In genomic region chr16:66830422-66831404, GRCh38 we compare ENCODE assay signal across 1 cellular context.
TF ChIP-seq lines count a peak whose summit lies in the region.

NAE1 (minus strand) TSS chr16:66830976; CDS start chr16:66830899, 77 bp downstream.

TF ChIP-seq in K562, 482 proteins besides CTCF, POLR2A, EP300 and RAD21 (continued from another document and continues in another):
- TF ChIP-seq, protein P1, sequence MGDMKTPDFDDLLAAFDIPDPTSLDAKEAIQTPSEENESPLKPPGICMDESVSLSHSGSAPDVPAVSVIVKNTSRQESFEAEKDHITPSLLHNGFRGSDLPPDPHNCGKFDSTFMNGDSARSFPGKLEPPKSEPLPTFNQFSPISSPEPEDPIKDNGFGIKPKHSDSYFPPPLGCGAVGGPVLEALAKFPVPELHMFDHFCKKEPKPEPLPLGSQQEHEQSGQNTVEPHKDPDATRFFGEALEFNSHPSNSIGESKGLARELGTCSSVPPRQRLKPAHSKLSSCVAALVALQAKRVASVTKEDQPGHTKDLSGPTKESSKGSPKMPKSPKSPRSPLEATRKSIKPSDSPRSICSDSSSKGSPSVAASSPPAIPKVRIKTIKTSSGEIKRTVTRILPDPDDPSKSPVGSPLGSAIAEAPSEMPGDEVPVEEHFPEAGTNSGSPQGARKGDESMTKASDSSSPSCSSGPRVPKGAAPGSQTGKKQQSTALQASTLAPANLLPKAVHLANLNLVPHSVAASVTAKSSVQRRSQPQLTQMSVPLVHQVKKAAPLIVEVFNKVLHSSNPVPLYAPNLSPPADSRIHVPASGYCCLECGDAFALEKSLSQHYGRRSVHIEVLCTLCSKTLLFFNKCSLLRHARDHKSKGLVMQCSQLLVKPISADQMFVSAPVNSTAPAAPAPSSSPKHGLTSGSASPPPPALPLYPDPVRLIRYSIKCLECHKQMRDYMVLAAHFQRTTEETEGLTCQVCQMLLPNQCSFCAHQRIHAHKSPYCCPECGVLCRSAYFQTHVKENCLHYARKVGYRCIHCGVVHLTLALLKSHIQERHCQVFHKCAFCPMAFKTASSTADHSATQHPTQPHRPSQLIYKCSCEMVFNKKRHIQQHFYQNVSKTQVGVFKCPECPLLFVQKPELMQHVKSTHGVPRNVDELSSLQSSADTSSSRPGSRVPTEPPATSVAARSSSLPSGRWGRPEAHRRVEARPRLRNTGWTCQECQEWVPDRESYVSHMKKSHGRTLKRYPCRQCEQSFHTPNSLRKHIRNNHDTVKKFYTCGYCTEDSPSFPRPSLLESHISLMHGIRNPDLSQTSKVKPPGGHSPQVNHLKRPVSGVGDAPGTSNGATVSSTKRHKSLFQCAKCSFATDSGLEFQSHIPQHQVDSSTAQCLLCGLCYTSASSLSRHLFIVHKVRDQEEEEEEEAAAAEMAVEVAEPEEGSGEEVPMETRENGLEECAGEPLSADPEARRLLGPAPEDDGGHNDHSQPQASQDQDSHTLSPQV (IDR thresholded peaks at IDR 0.05) = 0 out of 2 replicates have a peak, but pooled peaks have one; percentile 62
- TF ChIP-seq THAP12 (CRISPR knock-in tag; IDR thresholded peaks at IDR 0.05) (peak; percentile 87), KLF1 (tag; IDR thresholded peaks at IDR 0.05) (0 out of 2 replicates have a peak, but pooled peaks have one; percentile 34), ZC3H4 (CRISPR knock-in tag; IDR thresholded peaks at IDR 0.05; ENCODE audit: borderline replicate concordance) (no peak), PRPF4 (IDR thresholded peaks at IDR 0.05; ENCODE audit: insufficient read depth, low read depth, low read length, poor library complexity, severe bottlenecking) (peak; percentile 36), GMEB1 (CRISPR knock-in tag; IDR thresholded peaks at IDR 0.05) (peak; percentile 74), CSDE1 (IDR thresholded peaks at IDR 0.05) (peak in 1 of 2 experiments; percentile 1; a peak in 1 of 4 replicates), HNRNPLL (IDR thresholded peaks at IDR 0.05; ENCODE audit: low read depth, low read length, poor library complexity, severe bottlenecking) (peak; percentile 78), MEIS2 (IDR thresholded peaks at IDR 0.05; ENCODE audit: partially characterized antibody) (peak; percentile 85), ZBED1 (IDR thresholded peaks at IDR 0.05) (no peak), CHCHD3 (CRISPR knock-in tag; IDR thresholded peaks at IDR 0.05) (peak; percentile 73; the same call in 1 of the 2 replicates), MTA1 (IDR thresholded peaks at IDR 0.05; ENCODE audit: borderline replicate concordance) (peak; percentile 40; the same call in 1 of the 2 replicates), NFRKB (IDR thresholded peaks at IDR 0.05; ENCODE audit: low read depth) (0 out of 2 replicates have a peak, but pooled peaks have one; percentile 54), PTTG1 (tag; IDR thresholded peaks at IDR 0.05; ENCODE audit: low read depth) (no peak), ZBTB17 (CRISPR knock-in tag; IDR thresholded peaks at IDR 0.05) (no peak), DACH1 (IDR thresholded peaks at IDR 0.05; ENCODE audit: partially characterized antibody) (no peak), TCF3 (CRISPR knock-in tag; IDR thresholded peaks at IDR 0.05) (no peak), ZFX (CRISPR knock-in tag; IDR thresholded peaks at IDR 0.05) (peak; percentile 100), RCOR1 (IDR thresholded peaks at IDR 0.05; ENCODE audit: borderline replicate concordance in 1 of 2, low read depth in 2 of 2, low read length in 2 of 2) (peak; percentile 77 to 83; a peak in 3 of 4 replicates), TAF7 (tag; IDR thresholded peaks at IDR 0.05) (0 out of 2 replicates have a peak, but pooled peaks have one; percentile 18), HDAC2 (IDR thresholded peaks at IDR 0.05) (peak; percentile 97), ERF (CRISPR knock-in tag; IDR thresholded peaks at IDR 0.05) (peak; percentile 85; the same call in 1 of the 2 replicates), GTF3C2 (IDR thresholded peaks at IDR 0.05; ENCODE audit: borderline replicate concordance, extremely low read depth, insufficient read length) (no peak)
- TF ChIP-seq, protein P2, sequence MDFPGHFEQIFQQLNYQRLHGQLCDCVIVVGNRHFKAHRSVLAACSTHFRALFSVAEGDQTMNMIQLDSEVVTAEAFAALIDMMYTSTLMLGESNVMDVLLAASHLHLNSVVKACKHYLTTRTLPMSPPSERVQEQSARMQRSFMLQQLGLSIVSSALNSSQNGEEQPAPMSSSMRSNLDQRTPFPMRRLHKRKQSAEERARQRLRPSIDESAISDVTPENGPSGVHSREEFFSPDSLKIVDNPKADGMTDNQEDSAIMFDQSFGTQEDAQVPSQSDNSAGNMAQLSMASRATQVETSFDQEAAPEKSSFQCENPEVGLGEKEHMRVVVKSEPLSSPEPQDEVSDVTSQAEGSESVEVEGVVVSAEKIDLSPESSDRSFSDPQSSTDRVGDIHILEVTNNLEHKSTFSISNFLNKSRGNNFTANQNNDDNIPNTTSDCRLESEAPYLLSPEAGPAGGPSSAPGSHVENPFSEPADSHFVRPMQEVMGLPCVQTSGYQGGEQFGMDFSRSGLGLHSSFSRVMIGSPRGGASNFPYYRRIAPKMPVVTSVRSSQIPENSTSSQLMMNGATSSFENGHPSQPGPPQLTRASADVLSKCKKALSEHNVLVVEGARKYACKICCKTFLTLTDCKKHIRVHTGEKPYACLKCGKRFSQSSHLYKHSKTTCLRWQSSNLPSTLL (IDR thresholded peaks at IDR 0.05) = no peak
- TF ChIP-seq, protein P3, sequence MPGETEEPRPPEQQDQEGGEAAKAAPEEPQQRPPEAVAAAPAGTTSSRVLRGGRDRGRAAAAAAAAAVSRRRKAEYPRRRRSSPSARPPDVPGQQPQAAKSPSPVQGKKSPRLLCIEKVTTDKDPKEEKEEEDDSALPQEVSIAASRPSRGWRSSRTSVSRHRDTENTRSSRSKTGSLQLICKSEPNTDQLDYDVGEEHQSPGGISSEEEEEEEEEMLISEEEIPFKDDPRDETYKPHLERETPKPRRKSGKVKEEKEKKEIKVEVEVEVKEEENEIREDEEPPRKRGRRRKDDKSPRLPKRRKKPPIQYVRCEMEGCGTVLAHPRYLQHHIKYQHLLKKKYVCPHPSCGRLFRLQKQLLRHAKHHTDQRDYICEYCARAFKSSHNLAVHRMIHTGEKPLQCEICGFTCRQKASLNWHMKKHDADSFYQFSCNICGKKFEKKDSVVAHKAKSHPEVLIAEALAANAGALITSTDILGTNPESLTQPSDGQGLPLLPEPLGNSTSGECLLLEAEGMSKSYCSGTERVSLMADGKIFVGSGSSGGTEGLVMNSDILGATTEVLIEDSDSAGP (CRISPR knock-in tag; IDR thresholded peaks at IDR 0.05) = 0 out of 2 replicates have a peak, but pooled peaks have one; percentile 24
- TF ChIP-seq, protein P4, sequence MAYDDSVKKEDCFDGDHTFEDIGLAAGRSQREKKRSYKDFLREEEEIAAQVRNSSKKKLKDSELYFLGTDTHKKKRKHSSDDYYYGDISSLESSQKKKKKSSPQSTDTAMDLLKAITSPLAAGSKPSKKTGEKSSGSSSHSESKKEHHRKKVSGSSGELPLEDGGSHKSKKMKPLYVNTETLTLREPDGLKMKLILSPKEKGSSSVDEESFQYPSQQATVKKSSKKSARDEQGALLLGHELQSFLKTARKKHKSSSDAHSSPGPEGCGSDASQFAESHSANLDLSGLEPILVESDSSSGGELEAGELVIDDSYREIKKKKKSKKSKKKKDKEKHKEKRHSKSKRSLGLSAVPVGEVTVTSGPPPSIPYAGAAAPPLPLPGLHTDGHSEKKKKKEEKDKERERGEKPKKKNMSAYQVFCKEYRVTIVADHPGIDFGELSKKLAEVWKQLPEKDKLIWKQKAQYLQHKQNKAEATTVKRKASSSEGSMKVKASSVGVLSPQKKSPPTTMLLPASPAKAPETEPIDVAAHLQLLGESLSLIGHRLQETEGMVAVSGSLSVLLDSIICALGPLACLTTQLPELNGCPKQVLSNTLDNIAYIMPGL (CRISPR knock-in tag; IDR thresholded peaks at IDR 0.05) = peak; percentile 91
- TF ChIP-seq, protein P5, sequence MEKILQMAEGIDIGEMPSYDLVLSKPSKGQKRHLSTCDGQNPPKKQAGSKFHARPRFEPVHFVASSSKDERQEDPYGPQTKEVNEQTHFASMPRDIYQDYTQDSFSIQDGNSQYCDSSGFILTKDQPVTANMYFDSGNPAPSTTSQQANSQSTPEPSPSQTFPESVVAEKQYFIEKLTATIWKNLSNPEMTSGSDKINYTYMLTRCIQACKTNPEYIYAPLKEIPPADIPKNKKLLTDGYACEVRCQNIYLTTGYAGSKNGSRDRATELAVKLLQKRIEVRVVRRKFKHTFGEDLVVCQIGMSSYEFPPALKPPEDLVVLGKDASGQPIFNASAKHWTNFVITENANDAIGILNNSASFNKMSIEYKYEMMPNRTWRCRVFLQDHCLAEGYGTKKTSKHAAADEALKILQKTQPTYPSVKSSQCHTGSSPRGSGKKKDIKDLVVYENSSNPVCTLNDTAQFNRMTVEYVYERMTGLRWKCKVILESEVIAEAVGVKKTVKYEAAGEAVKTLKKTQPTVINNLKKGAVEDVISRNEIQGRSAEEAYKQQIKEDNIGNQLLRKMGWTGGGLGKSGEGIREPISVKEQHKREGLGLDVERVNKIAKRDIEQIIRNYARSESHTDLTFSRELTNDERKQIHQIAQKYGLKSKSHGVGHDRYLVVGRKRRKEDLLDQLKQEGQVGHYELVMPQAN (IDR thresholded peaks at IDR 0.05; ENCODE audit: borderline replicate concordance) = no peak
- TF ChIP-seq, protein P6, sequence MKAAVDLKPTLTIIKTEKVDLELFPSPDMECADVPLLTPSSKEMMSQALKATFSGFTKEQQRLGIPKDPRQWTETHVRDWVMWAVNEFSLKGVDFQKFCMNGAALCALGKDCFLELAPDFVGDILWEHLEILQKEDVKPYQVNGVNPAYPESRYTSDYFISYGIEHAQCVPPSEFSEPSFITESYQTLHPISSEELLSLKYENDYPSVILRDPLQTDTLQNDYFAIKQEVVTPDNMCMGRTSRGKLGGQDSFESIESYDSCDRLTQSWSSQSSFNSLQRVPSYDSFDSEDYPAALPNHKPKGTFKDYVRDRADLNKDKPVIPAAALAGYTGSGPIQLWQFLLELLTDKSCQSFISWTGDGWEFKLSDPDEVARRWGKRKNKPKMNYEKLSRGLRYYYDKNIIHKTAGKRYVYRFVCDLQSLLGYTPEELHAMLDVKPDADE (conservative IDR thresholded peaks at IDR 0.05; ENCODE audit: control insufficient read depth, low read depth, low read length) = 0 out of 2 replicates have a peak, but pooled peaks have one; percentile 67
- TF ChIP-seq, protein P7, sequence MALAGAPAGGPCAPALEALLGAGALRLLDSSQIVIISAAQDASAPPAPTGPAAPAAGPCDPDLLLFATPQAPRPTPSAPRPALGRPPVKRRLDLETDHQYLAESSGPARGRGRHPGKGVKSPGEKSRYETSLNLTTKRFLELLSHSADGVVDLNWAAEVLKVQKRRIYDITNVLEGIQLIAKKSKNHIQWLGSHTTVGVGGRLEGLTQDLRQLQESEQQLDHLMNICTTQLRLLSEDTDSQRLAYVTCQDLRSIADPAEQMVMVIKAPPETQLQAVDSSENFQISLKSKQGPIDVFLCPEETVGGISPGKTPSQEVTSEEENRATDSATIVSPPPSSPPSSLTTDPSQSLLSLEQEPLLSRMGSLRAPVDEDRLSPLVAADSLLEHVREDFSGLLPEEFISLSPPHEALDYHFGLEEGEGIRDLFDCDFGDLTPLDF (CRISPR knock-in tag; IDR thresholded peaks at IDR 0.05) = 0 out of 2 replicates have a peak, but pooled peaks have one; percentile 52
- TF ChIP-seq, protein P8, sequence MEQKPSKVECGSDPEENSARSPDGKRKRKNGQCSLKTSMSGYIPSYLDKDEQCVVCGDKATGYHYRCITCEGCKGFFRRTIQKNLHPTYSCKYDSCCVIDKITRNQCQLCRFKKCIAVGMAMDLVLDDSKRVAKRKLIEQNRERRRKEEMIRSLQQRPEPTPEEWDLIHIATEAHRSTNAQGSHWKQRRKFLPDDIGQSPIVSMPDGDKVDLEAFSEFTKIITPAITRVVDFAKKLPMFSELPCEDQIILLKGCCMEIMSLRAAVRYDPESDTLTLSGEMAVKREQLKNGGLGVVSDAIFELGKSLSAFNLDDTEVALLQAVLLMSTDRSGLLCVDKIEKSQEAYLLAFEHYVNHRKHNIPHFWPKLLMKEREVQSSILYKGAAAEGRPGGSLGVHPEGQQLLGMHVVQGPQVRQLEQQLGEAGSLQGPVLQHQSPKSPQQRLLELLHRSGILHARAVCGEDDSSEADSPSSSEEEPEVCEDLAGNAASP (IDR thresholded peaks at IDR 0.05) = no peak
